In genomic region chr5:164783-165182, GRCh38 we compare ENCODE assay signal across 16 cellular contexts. TPM values are rescaled to one million over a fixed set of nuclear protein-coding genes. Genes with fewer than 3 reads are reported as not detected.
"Had no signal": no experiment of that assay in that cellular context is flagged by ENCODE, and none has a peak within 500 bp of the region (broad histone marks: within the 10 kb centered on the region; RNA-seq: fewer than 3 reads in every experiment).

No MANE protein-coding gene starts in this region.

RNA-seq across cellular contexts. Expression of gene LRRC14B, which starts 26.5 kb away (rescaled TPM):
- total RNA-seq: naive thymus-derived CD4-positive, alpha-beta T cell; natural killer cell; omental fat pad; osteocyte; pancreas; progenitor cell of endocrine pancreas; renal cortical epithelial cell; right lobe of liver; subcutaneous adipose tissue; thoracic aorta; thyroid gland; tibial nerve; ureter; vagina had no signal
- polyA plus RNA-seq: neural cell, pancreas, sigmoid colon had no signal
